ENCODE assay signal across 9 cellular contexts in the genomic region with DNA sequence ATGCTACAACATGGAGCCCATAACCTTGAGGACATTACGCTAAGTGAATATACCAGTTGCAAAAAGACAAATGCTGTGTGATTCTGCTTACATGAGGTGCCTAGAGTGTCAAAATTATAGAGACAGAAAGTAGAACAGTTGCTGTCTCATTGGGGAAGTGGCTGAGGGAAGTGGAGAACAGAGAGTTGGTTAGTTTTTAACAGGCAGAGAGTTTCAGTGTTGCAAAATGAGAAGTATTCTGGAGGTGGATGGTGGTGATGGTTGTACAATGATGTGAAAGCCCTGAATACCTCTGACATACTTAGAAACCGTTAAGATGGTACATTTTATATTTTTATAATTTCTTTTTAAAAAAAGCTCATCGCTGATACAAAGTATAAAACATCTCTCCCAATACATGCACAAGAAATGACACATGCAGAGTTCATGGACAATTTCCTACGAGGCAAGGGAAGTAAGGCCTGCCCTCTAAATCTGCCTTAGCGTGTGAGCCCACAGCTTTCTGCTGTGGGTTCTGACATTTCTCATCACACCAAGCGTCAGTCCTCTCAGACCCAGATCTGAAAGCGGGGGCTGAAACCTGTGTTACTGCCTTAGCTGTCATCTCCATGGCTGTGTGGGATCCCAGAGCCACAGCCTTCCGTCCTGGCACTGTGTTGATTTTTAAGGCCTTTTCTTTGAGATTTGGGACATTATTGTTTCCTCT.
DNase-seq lines count a peak whose midpoint lies in the region; ATAC-seq lines count a peak whose summit lies in the region.
"Had no signal": no experiment of that assay in that cellular context is flagged by ENCODE, and none has a peak within 500 bp of the region (broad histone marks: within the 10 kb centered on the region; RNA-seq: fewer than 3 reads in every experiment).

No MANE protein-coding gene starts in this region.

- no peak overlapping the region for H3K9ac ChIP-seq in mesendoderm (ENCODE audit: low read length)

- H3K27ac ChIP-seq in mesendoderm (ENCODE audit: low read depth, low read length) = no peak overlapping the region

- no peak overlapping the region for H3K56ac ChIP-seq in mesendoderm (ENCODE audit: low read length)

- no CpG with 5 or more reads among the region's 8 CpGs for WGBS in mesendoderm (ENCODE audit: extremely low coverage, insufficient coverage, low lambda C conversion rate)

- H3K4me3 ChIP-seq in mesendoderm (ENCODE audit: low read length) = no peak overlapping the region

- CTCF ChIA-PET in activated CD4-positive, alpha-beta T cell treated with anti-CD3 and anti-CD28 coated beads for 36 hours (lab: Charles Lee) = interaction anchor here (0.7 to 1.2 kb wide), 3 partner anchors 33 to 312 kb away, joined by 3 to 4 read pairs (median 3); no protein-coding TSS in a partner anchor

- no peak overlapping the region for H2BK120ac ChIP-seq in mesendoderm (ENCODE audit: low read depth, low read length)

- POLR2A ChIA-PET in activated CD4-positive, alpha-beta T cell treated with anti-CD3 and anti-CD28 coated beads for 36 hours (lab: Charles Lee) = no interaction called here

- H2BK15ac ChIP-seq in mesendoderm (replicated peaks; ENCODE audit: low read depth) = no peak overlapping the region

- no peak overlapping the region for H3K27ac Mint-ChIP-seq in activated CD4-positive, alpha-beta T cell treated with anti-CD3 and anti-CD28 coated beads for 36 hours

- DNase-seq in activated CD4-positive, alpha-beta T cell treated with anti-CD3 and anti-CD28 coated beads for 36 hours = peak; percentile 61
- no peak for DNase-seq in activated CD4-positive, alpha-beta T cell treated with anti-CD3 and anti-CD28 coated beads, Interleukin-2, amount 50 U/mL, for 4 hours
- DNase-seq in pons (ENCODE audit: low spot score) = peak; percentile 72
- DNase-seq in mesendoderm = no peak
- DNase-seq in cerebellum (ENCODE audit: low spot score) = no peak
- no peak for DNase-seq in DMS79 (lab: John Stamatoyannopoulos, UW)
- DNase-seq: HCEC 1CT had no signal

- peak; percentile 81 for ATAC-seq in activated CD4-positive, alpha-beta T cell treated with anti-CD3 and anti-CD28 coated beads for 36 hours
- ATAC-seq in GM21619 (IDR thresholded peaks at IDR 0.05; ENCODE audit: unreplicated experiment) (peak; percentile 94), HG03521 (IDR thresholded peaks at IDR 0.05; ENCODE audit: unreplicated experiment) (peak; percentile 90)

- no peak overlapping the region for H4K5ac ChIP-seq in mesendoderm (ENCODE audit: low read length)

- H2AK5ac ChIP-seq in mesendoderm (ENCODE audit: low read length) = no peak overlapping the region

- H2BK5ac ChIP-seq in mesendoderm (ENCODE audit: low read length) = no peak overlapping the region

- H3K4me2 ChIP-seq in mesendoderm (ENCODE audit: low read length) = no peak overlapping the region

- H3K23ac ChIP-seq in mesendoderm (ENCODE audit: low read length) = no peak overlapping the region

- H3K79me1 ChIP-seq in mesendoderm (ENCODE audit: low read length) = no peaks in the 10 kb centered on the region

- no peaks in the 10 kb centered on the region for H3K36me3 ChIP-seq in mesendoderm (ENCODE audit: control insufficient read depth, insufficient read depth, low read length)

- intact Hi-C loops in activated CD4-positive, alpha-beta T cell treated with anti-CD3 and anti-CD28 coated beads for 36 hours (cut with DNase I, micrococcal nuclease) = loop anchor here (2.0 to 5.0 kb wide), 2 partner anchors 120 to 522 kb away; no protein-coding TSS in a partner anchor

- peaks cover 6% of the 10 kb centered on the region for H3K9me3 Mint-ChIP-seq in activated CD4-positive, alpha-beta T cell treated with anti-CD3 and anti-CD28 coated beads for 36 hours (ENCODE audit: low read depth)

- H3K4me1 Mint-ChIP-seq in activated CD4-positive, alpha-beta T cell treated with anti-CD3 and anti-CD28 coated beads for 36 hours = peaks cover 14% of the 10 kb centered on the region

- no peak overlapping the region for H3K4me3 Mint-ChIP-seq in activated CD4-positive, alpha-beta T cell treated with anti-CD3 and anti-CD28 coated beads for 36 hours

- no peak overlapping the region for H3K4ac ChIP-seq in mesendoderm (ENCODE audit: low read depth, low read length)

- H3K36me3 Mint-ChIP-seq in activated CD4-positive, alpha-beta T cell treated with anti-CD3 and anti-CD28 coated beads for 36 hours (ENCODE audit: low read depth) = no peaks in the 10 kb centered on the region

- no peak overlapping the region for H3K18ac ChIP-seq in mesendoderm (ENCODE audit: low read length)

- no peaks in the 10 kb centered on the region for H3K27me3 ChIP-seq in mesendoderm (ENCODE audit: insufficient read depth, low read length, poor library complexity)

- no peaks in the 10 kb centered on the region for H3K79me2 ChIP-seq in mesendoderm (ENCODE audit: control insufficient read depth, insufficient read depth, low read length)

- H3K4me1 ChIP-seq in mesendoderm (ENCODE audit: control insufficient read depth, low read depth, low read length) = no peaks in the 10 kb centered on the region

- peaks cover 2% of the 10 kb centered on the region for H3K27me3 Mint-ChIP-seq in activated CD4-positive, alpha-beta T cell treated with anti-CD3 and anti-CD28 coated beads for 36 hours

- H4K8ac ChIP-seq in mesendoderm (ENCODE audit: low read depth, low read length) = no peak overlapping the region

Comparison
In these comparisons a context has a peak if more than half of its experiments do, and no peak if none do; other contexts are left out.
1. DNase-seq: peak in activated CD4-positive, alpha-beta T cell treated with anti-CD3 and anti-CD28 coated beads for 36 hours (single experiment) and pons (single experiment); none in activated CD4-positive, alpha-beta T cell treated with anti-CD3 and anti-CD28 coated beads, Interleukin-2, amount 50 U/mL, for 4 hours (0 of 2), mesendoderm (single experiment), cerebellum (single experiment) and DMS79 (single experiment).
2. Peak in every context shown above with its lines, with median percentiles within 50 percentile points of each other: ATAC-seq.